In genomic region chr17:42679492-42680330, GRCh38 we compare ENCODE assay signal across 8 cellular contexts. TPM values are rescaled to one million over a fixed set of nuclear protein-coding genes. Genes with fewer than 3 reads are reported as not detected.
DNase-seq lines count a peak whose midpoint lies in the region; ATAC-seq, FAIRE-seq and TF ChIP-seq lines count a peak whose summit lies in the region.

No MANE protein-coding gene starts in this region.

- H3K27me3 ChIP-seq in MM.1S (replicated peaks; ENCODE audit: insufficient read depth, low read length): no peaks in the 10 kb centered on the region

- no peaks in the 10 kb centered on the region for H3K9me3 ChIP-seq in MM.1S (replicated peaks; ENCODE audit: insufficient read depth, low read length)

- peak overlapping the region; percentile 90 for H3K4me2 ChIP-seq in MM.1S (ENCODE audit: low read depth, low read length)

- TF ChIP-seq POLR2A in GM12891 (IDR thresholded peaks at IDR 0.05; ENCODE audit: low read depth, low read length): 0 out of 2 replicates have a peak, but pooled peaks have one; percentile 26

- peak overlapping the region; percentile 83 for H3K9ac ChIP-seq in MM.1S (ENCODE audit: low read length)

- ATAC-seq in HG03521 (IDR thresholded peaks at IDR 0.05; ENCODE audit: unreplicated experiment) (no peak), GM19351 (IDR thresholded peaks at IDR 0.05; ENCODE audit: unreplicated experiment) (no peak)

- H2AFZ ChIP-seq in MM.1S (ENCODE audit: low read length): peak overlapping the region; percentile 84

- FAIRE-seq in GM12891 (lab: Jason Lieb, UNC): peak; percentile 98

- in situ Hi-C loops in astrocyte of the cerebellum (cut with HindIII; ENCODE audit: low sequenced_read_pairs): no loop called here

- no peaks in the 10 kb centered on the region for H4K20me1 ChIP-seq in MM.1S (ENCODE audit: insufficient read depth, low read length)

- peaks cover 36% of the 10 kb centered on the region for H3K79me2 ChIP-seq in MM.1S (ENCODE audit: low read length)

- H3K9me2 ChIP-seq in MM.1S (replicated peaks; ENCODE audit: insufficient read depth, low read length): no peaks in the 10 kb centered on the region

- no peaks in the 10 kb centered on the region for H3K36me3 ChIP-seq in MM.1S (replicated peaks; ENCODE audit: insufficient read depth, low read length)

- peaks cover 19% of the 10 kb centered on the region for H3K4me1 ChIP-seq in MM.1S (ENCODE audit: low read length)

- DNase-seq in GM12891 (ENCODE audit: insufficient read length, low spot score): no peak
- peak; percentile 87 for DNase-seq in MM.1S
- peak; percentile 57 for DNase-seq in T follicular helper cell (ENCODE audit: low read depth)
- DNase-seq in astrocyte of the cerebellum (ENCODE audit: low read depth): no peak
- peak; percentile 88 for DNase-seq in hepatic stellate cell (ENCODE audit: low spot score)
- DNase-seq in renal cortical epithelial cell (ENCODE audit: low read depth): peak; percentile 44

- TF ChIP-seq CTCF in MM.1S (IDR thresholded peaks at IDR 0.05; ENCODE audit: low read length): peak; percentile 88
- peak; percentile 79 for TF ChIP-seq CTCF in astrocyte of the cerebellum (IDR thresholded peaks at IDR 0.05; ENCODE audit: low read depth, low read length, missing control alignments)

- H3F3A ChIP-seq in MM.1S (ENCODE audit: insufficient read depth, low read length): peaks cover 36% of the 10 kb centered on the region

- peak overlapping the region; percentile 93 for H3K27ac ChIP-seq in MM.1S (ENCODE audit: low read length)

- peak overlapping the region; percentile 62 for H3K4me3 ChIP-seq in MM.1S (ENCODE audit: low read length)
- peak overlapping the region; percentile 3 for H3K4me3 ChIP-seq in astrocyte of the cerebellum (ENCODE audit: low read depth, low read length)

TF ChIP-seq in GM12891, 5 proteins besides CTCF, POLR2A, EP300 and RAD21:
- peak; percentile 34; the same call in 1 of the 2 replicates for TF ChIP-seq POU2F2 (IDR thresholded peaks at IDR 0.05; ENCODE audit: low read depth, low read length)
- no peak; the same call in 1 of the 2 replicates for TF ChIP-seq TAF1 (IDR thresholded peaks at IDR 0.05; ENCODE audit: low read depth, low read length)
TF ChIP-seq in GM12891: peak in this region for 1.

RNA-seq across cellular contexts. Expression of gene CCR10, which starts 1.9 kb away (rescaled TPM):
- 16.2 TPM for polyA plus RNA-seq in GM12891 (2012; ENCODE audit: low read depth, missing spikeins)
- total RNA-seq in renal cortical epithelial cell: 1.6 and 6.3 TPM in 2 replicates

RNA-seq across cellular contexts. Expression of gene CNTNAP1, which starts 2.6 kb away (rescaled TPM):
- 21.7 TPM for polyA plus RNA-seq in GM12891 (2012; ENCODE audit: low read depth, missing spikeins)
- total RNA-seq in renal cortical epithelial cell: 5.4 and 15.2 TPM in 2 replicates

RNA-seq across cellular contexts. Expression of gene PLEKHH3, which starts 2.9 kb away (rescaled TPM):
- 18.3 TPM for polyA plus RNA-seq in GM12891 (2012; ENCODE audit: low read depth, missing spikeins)
- total RNA-seq in renal cortical epithelial cell: 9.6 and 14.2 TPM in 2 replicates

RNA-seq across cellular contexts. Expression of gene TUBG2, which starts 20.6 kb away (rescaled TPM):
- polyA plus RNA-seq in GM12891 (2012; ENCODE audit: low read depth, missing spikeins): 11.5 TPM
- total RNA-seq in renal cortical epithelial cell: 4.5 and 9.1 TPM in 2 replicates

Comparison
In these comparisons a context has a peak if more than half of its experiments do, and no peak if none do; other contexts are left out.
1. DNase-seq: peak in MM.1S (single experiment), T follicular helper cell (single experiment), hepatic stellate cell (single experiment) and renal cortical epithelial cell (single experiment); none in GM12891 (single experiment) and astrocyte of the cerebellum (single experiment).